ENCODE assay signal across 18 cellular contexts in the genomic region with DNA sequence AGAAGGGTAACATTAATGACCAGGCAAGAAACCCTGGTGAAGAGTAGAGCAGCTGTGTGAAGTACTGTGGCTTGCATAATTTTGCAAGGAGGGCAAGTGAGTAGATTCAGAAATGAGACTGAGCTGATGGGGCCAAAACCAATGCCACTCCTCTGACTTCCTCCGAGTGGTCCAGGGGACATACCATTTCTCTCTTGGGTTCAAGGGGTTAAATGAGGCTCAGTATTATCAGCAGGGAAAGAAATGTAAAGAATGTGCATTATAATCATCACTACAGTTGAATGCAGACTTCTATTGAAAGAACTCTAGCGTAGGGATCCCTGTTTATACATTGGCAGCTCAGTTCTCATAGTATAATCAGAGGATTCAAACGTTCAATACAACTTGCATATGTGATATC. TPM values are rescaled to one million over a fixed set of nuclear protein-coding genes. Genes with fewer than 3 reads are reported as not detected.
DNase-seq lines count a peak whose midpoint lies in the region; ATAC-seq, FAIRE-seq and TF ChIP-seq lines count a peak whose summit lies in the region.
"Had no signal": no experiment of that assay in that cellular context is flagged by ENCODE, and none has a peak within 500 bp of the region (broad histone marks: within the 10 kb centered on the region; RNA-seq: fewer than 3 reads in every experiment).

No MANE protein-coding gene starts in this region.

- H3K4ac ChIP-seq in IMR-90 (ENCODE audit: low read depth, low read length) (no peak overlapping the region), H1 (replicated peaks; ENCODE audit: insufficient read length, low read depth, low read length) (no peak overlapping the region)

- FAIRE-seq in H1 (lab: Jason Lieb, UNC), result peak; percentile 55
- FAIRE-seq: D721Med had no signal

- dilution Hi-C loops in IMR-90 (cut with HindIII; ENCODE audit: low sequenced_read_pairs, unreplicated experiment), result no loop called here

- H3K9me3 ChIP-seq in IMR-90 (ENCODE audit: control insufficient read depth, insufficient read depth, low read length) (no peaks in the 10 kb centered on the region), H1 (ENCODE audit: insufficient read depth in 2 of 2, low read depth in 1 of 2, low read length in 1 of 2) (no peaks in the 10 kb centered on the region), prostate gland (no peaks in the 10 kb centered on the region)

- H2AK5ac ChIP-seq in IMR-90 (ENCODE audit: low read depth, low read length) (no peak overlapping the region), H1 (ENCODE audit: low read depth, low read length) (no peak overlapping the region)

- H2BK15ac ChIP-seq in IMR-90 (ENCODE audit: low read depth, low read length) (no peak overlapping the region), H1 (ENCODE audit: low read length) (no peak overlapping the region)

- peak overlapping the region; percentile 58 for H2AFZ ChIP-seq in IMR-90 (replicated peaks; ENCODE audit: low read length, poor library complexity)
- H2AFZ ChIP-seq in H1 (ENCODE audit: low read length), result no peak overlapping the region

- H3K56ac ChIP-seq in IMR-90 (ENCODE audit: extremely low read depth, insufficient read depth, low read length) (no peak overlapping the region), H1 (replicated peaks; ENCODE audit: insufficient read length, low read depth, low read length) (no peak overlapping the region)

- TF ChIP-seq EP300 in H1 (IDR thresholded peaks at IDR 0.05; ENCODE audit: borderline replicate concordance in 1 of 2, low read depth in 2 of 2, low read length in 2 of 2), result no peak

- H3K27ac ChIP-seq in IMR-90 (ENCODE audit: insufficient read depth, low read length) (no peak overlapping the region), H1 (ENCODE audit: low read depth, low read length) (no peak overlapping the region), prostate gland (no peak overlapping the region)
- H3K27ac ChIP-seq: 22Rv1 had no signal

- H2BK20ac ChIP-seq in IMR-90 (ENCODE audit: low read depth, low read length) (no peak overlapping the region), H1 (ENCODE audit: low read length) (no peak overlapping the region)

- H3K9ac ChIP-seq in IMR-90 (ENCODE audit: low read depth, low read length) (no peak overlapping the region), H1 (replicated peaks in 1 of 4; ENCODE audit: extremely low read depth in 1 of 4, low read depth in 3 of 4, low read length in 3 of 4) (no peak overlapping the region)

- H3K23me2 ChIP-seq in H1 (ENCODE audit: low read depth, low read length), result no peaks in the 10 kb centered on the region

- CTCF ChIA-PET in IMR-90 (lab: Yijun Ruan, JAX) (no interaction called here), H1 (lab: Charles Lee; ENCODE audit: partially characterized antibody) (interaction anchor here (1.3 kb wide), 1 partner anchor 33 kb away, joined by 5 read pairs; no protein-coding TSS in a partner anchor)

- H2BK12ac ChIP-seq in H1 (ENCODE audit: low read depth, low read length), result no peak overlapping the region

- peak; percentile 18 for DNase-seq in EH (ENCODE audit: low read depth)
- peak; percentile 14 for DNase-seq in IMR-90
- DNase-seq in H1 (ENCODE audit: low read depth in 1 of 2, low spot score in 2 of 2), result no peak
- peak; percentile 59 for DNase-seq in iris pigment epithelial cell (ENCODE audit: low read depth)
- no peak for DNase-seq in activated T-cell treated with anti-CD3 and anti-CD28 coated beads, Interleukin-2, amount 50 U/mL, for 48 hours
- DNase-seq in prostate gland (ENCODE audit: low spot score), result no peak
- DNase-seq in NCI-H146 (lab: John Stamatoyannopoulos, UW), result no peak
- DNase-seq: CD8-positive, alpha-beta T cell; COR-L47; DMS153; DMS79 treated with DMSO at 0.1 percent for 48 hours; GF-D8; GOT3; HCEC 1CT; KG1 had no signal

- H4K5ac ChIP-seq in IMR-90 (ENCODE audit: low read depth, low read length), result no peak overlapping the region
- no peak overlapping the region for H4K5ac ChIP-seq in H1 (ENCODE audit: insufficient read length, low read depth, low read length)

- TF ChIP-seq RAD21 in IMR-90 (IDR thresholded peaks at IDR 0.05; ENCODE audit: low read length) (no peak), H1 (IDR thresholded peaks at IDR 0.05 in 1 of 2, conservative IDR thresholded peaks at IDR 0.05 in 1 of 2; ENCODE audit: low read depth in 2 of 2, low read length in 2 of 2) (no peak)

- in situ Hi-C loops in IMR-90 (cut with MboI; ENCODE audit: low sequenced_read_pairs), result no loop called here

- H4K8ac ChIP-seq in IMR-90 (ENCODE audit: low read depth in 2 of 2, low read length in 2 of 2) (peak overlapping the region in 1 of 2 experiments; percentile 39; a peak in 1 of 4 replicates), H1 (ENCODE audit: extremely low read depth, insufficient read depth, low read length) (no peak overlapping the region)

- H4K20me1 ChIP-seq in IMR-90 (ENCODE audit: insufficient read depth, low read length) (no peaks in the 10 kb centered on the region), H1 (replicated peaks in 1 of 2; ENCODE audit: control insufficient read depth in 1 of 2, insufficient read depth in 2 of 2, low read length in 2 of 2) (peaks cover 0 to 6% of the 10 kb centered on the region in 2 experiments)

- no CpG with 5 or more reads among the region's 3 CpGs for WGBS in IMR-90 (ENCODE audit: extremely low coverage in 2 of 2, insufficient read length in 1 of 2), 2 experiments
- 65% methylated on average over 3 of the region's 3 CpGs; no CpG with 5 or more reads in 1 of the 2 experiments for WGBS in H1 (ENCODE audit: extremely low coverage in 1 of 2, insufficient coverage in 1 of 2, insufficient read length in 1 of 2, insufficient replicate concordance in 2 of 2, low coverage in 1 of 2, low lambda C conversion rate in 2 of 2, missing lambda C conversion rate in 1 of 2), 2 experiments
- 63% methylated on average over 3 of the region's 3 CpGs for WGBS in prostate gland

- H3K23ac ChIP-seq in IMR-90 (ENCODE audit: low read depth, low read length), result no peak overlapping the region
- no peak overlapping the region for H3K23ac ChIP-seq in H1 (ENCODE audit: insufficient read length)

- no peaks in the 10 kb centered on the region; the same call in 1 of the 2 replicates for H3K9me1 ChIP-seq in IMR-90 (ENCODE audit: insufficient read depth, low read length)

- H2BK120ac ChIP-seq in IMR-90 (ENCODE audit: low read depth, low read length) (no peak overlapping the region), H1 (replicated peaks; ENCODE audit: low read depth, low read length) (no peak overlapping the region)

- no peak overlapping the region for H2BK5ac ChIP-seq in IMR-90 (ENCODE audit: low read depth, low read length, poor library complexity, severe bottlenecking)
- no peak overlapping the region for H2BK5ac ChIP-seq in H1 (ENCODE audit: low read depth, low read length)

- H3K4me2 ChIP-seq in IMR-90 (ENCODE audit: low read depth, low read length) (peak overlapping the region; percentile 43; the same call in 1 of the 2 replicates), H1 (ENCODE audit: insufficient read depth in 1 of 2, low read depth in 2 of 2, low read length in 2 of 2) (peak overlapping the region in 1 of 2 experiments; percentile 23; a peak in 2 of 4 replicates)

- BruUV-seq in IMR-90 (replicated peaks; lab: Mats Ljungman, UMichigan), result no TSS peak

- H3K4me1 ChIP-seq in IMR-90 (ENCODE audit: control insufficient read depth, insufficient read depth, low read length) (peaks cover 3% of the 10 kb centered on the region; the same call in 1 of the 2 replicates), H1 (replicated peaks in 1 of 4; ENCODE audit: control insufficient read depth in 3 of 4, insufficient read depth in 4 of 4, low read length in 3 of 4) (peaks cover 2 to 9% (median 5%) of the 10 kb centered on the region in 4 experiments; a peak in 4 of 7 replicates), prostate gland (replicated peaks) (no peaks in the 10 kb centered on the region)

- POLR2A ChIA-PET in IMR-90 (lab: Charles Lee; ENCODE audit: unreplicated experiment), result no interaction called here
- POLR2A ChIA-PET in H1 (lab: Charles Lee; ENCODE audit: partially characterized antibody), result interaction anchor here (0.7 to 1.3 kb wide), 6 partner anchors 8 to 90 kb away, joined by 3 to 4 read pairs (median 3); no protein-coding TSS in a partner anchor

- H3K36me3 ChIP-seq in IMR-90 (ENCODE audit: control insufficient read depth, insufficient read depth, low read length) (no peaks in the 10 kb centered on the region), H1 (ENCODE audit: control insufficient read depth in 2 of 4, insufficient read depth in 4 of 4, low read length in 3 of 4) (peaks cover 0 to 47% (median 22%) of the 10 kb centered on the region in 4 experiments; a peak in 6 of 8 replicates), prostate gland (no peaks in the 10 kb centered on the region)

- H3K18ac ChIP-seq in IMR-90 (ENCODE audit: low read depth, low read length), result no peak overlapping the region
- H3K18ac ChIP-seq in H1 (ENCODE audit: extremely low read depth, low read length), result no peak overlapping the region

- no peak overlapping the region for H2AK9ac ChIP-seq in IMR-90 (replicated peaks; ENCODE audit: low read depth, low read length, poor library complexity)

- intact Hi-C loops in IMR-90 (cut with micrococcal nuclease), result no loop called here
- intact Hi-C loops in prostate gland (cut with DNase I), result no loop called here

- no peak overlapping the region for H3K4me3 ChIP-seq in IMR-90 (ENCODE audit: insufficient read depth, low read depth, low read length)
- H3K4me3 ChIP-seq in H1 (ENCODE audit: extremely low read depth in 1 of 4, insufficient read depth in 2 of 4, low read depth in 3 of 4, low read length in 4 of 4), result no peak overlapping the region
- H3K4me3 ChIP-seq in prostate gland, result no peak overlapping the region

- ATAC-seq in IMR-90 (ENCODE audit: low read depth) (peak; percentile 52), GM18870 (IDR thresholded peaks at IDR 0.05; ENCODE audit: unreplicated experiment) (no peak)
- ATAC-seq: CD8-positive, alpha-beta T cell had no signal

- H3K27me3 ChIP-seq in IMR-90 (ENCODE audit: control insufficient read depth, insufficient read depth, low read length) (no peaks in the 10 kb centered on the region), H1 (replicated peaks in 1 of 4; ENCODE audit: control insufficient read depth in 3 of 4, extremely low read depth in 1 of 4, insufficient read depth in 3 of 4, low read length in 3 of 4) (no peaks in the 10 kb centered on the region), prostate gland (replicated peaks; ENCODE audit: insufficient read depth) (no peaks in the 10 kb centered on the region)

- H3K79me2 ChIP-seq in H1 (ENCODE audit: control insufficient read depth in 1 of 2, insufficient read depth in 2 of 2, low read length in 2 of 2), result peaks cover 0 to 73% of the 10 kb centered on the region in 2 experiments; a peak in 2 of 4 replicates

- H3K79me1 ChIP-seq in IMR-90 (ENCODE audit: low read depth in 1 of 2, low read length in 2 of 2), result peaks cover 0 to 2% of the 10 kb centered on the region in 2 experiments; a peak in 1 of 4 replicates
- H3K79me1 ChIP-seq in H1 (ENCODE audit: low read depth, low read length), result no peaks in the 10 kb centered on the region; the same call in 1 of the 2 replicates

- H4K91ac ChIP-seq in IMR-90 (ENCODE audit: insufficient read depth, low read depth, low read length) (no peak overlapping the region), H1 (replicated peaks; ENCODE audit: insufficient read length, low read length) (no peak overlapping the region)

- peak overlapping the region; percentile 22; the same call in 1 of the 2 replicates for H3K14ac ChIP-seq in IMR-90 (replicated peaks; ENCODE audit: low read depth, low read length)
- H3K14ac ChIP-seq in H1 (ENCODE audit: insufficient read length), result no peak overlapping the region

- TF ChIP-seq POLR2A in IMR-90 (IDR thresholded peaks at IDR 0.05; ENCODE audit: low read depth, low read length) (no peak), H1 (IDR thresholded peaks at IDR 0.05; ENCODE audit: control extremely low read depth in 1 of 2, low read depth in 2 of 2, low read length in 2 of 2) (no peak), prostate gland (IDR thresholded peaks at IDR 0.05) (no peak)

- TF ChIP-seq CTCF in IMR-90 (conservative IDR thresholded peaks at IDR 0.05; ENCODE audit: low read depth, low read length) (no peak), H1 (IDR thresholded peaks at IDR 0.05; ENCODE audit: control extremely low read depth in 1 of 3, insufficient read depth in 1 of 3, low read depth in 1 of 3, low read length in 3 of 3) (no peak), prostate gland (IDR thresholded peaks at IDR 0.05) (no peak)

RNA-seq across cellular contexts. Expression of gene POLR3G, which starts 9.9 kb away (rescaled TPM):
- total RNA-seq in IMR-90 (2012; rRNA removed), result 10.6 and 15.6 TPM in 2 replicates
- polyA plus RNA-seq in IMR-90 (2012; rRNA removed), result 11.5 and 11.6 TPM in 2 replicates
- 6.1 and 11.4 TPM in 2 replicates for polyA plus RNA-seq in IMR-90 (2012; cell fraction: cytosol; rRNA removed)
- polyA plus RNA-seq in IMR-90 (2012; cell fraction: nucleus; rRNA removed; ENCODE audit: low replicate concordance), result 2.4 and 4.9 TPM in 2 replicates
- 163 and 179 TPM in 2 replicates for total RNA-seq in H1 (2021; fragmentation: NEBNext Ultra II Directional; extraction: Animal tissue kit (Norgen Biotek cat#: 25700))
- 119 and 149 TPM in 2 replicates for polyA plus RNA-seq in H1 (2011; rRNA removed)
- 127 TPM for polyA plus RNA-seq in H1 (2011; cell fraction: cytosol; rRNA removed)
- polyA plus RNA-seq in H1 (2011; cell fraction: nucleus; rRNA removed), result 54.1 TPM
- 95.3 to 145 TPM (median 125 TPM) in 4 replicates for polyA plus RNA-seq in H1 (2012, experiment 1 of 2)
- 13.6 TPM for polyA plus RNA-seq in H1 (2012, experiment 2 of 2)
- polyA plus RNA-seq in H1 (2013, experiment 1 of 2), result 227 TPM
- polyA plus RNA-seq in H1 (2013, experiment 2 of 2), result 228 TPM
- 62.6 and 70.0 TPM in 2 replicates for polyA minus RNA-seq in H1 (2011; rRNA and poly(A)+ RNA removed)
- polyA minus RNA-seq in H1 (2011; cell fraction: cytosol; rRNA and poly(A)+ RNA removed), result 76.5 TPM
- polyA minus RNA-seq in H1 (2011; cell fraction: nucleus; rRNA and poly(A)+ RNA removed), result 89.6 TPM
- 1 to 10 TPM in 1 of 2 donors, under 1 TPM in 1; 0.18 to 6.4 TPM for total RNA-seq in prostate gland

RNA-seq across cellular contexts. Expression of gene MBLAC2, which starts 10.0 kb away (rescaled TPM):
- total RNA-seq in IMR-90 (2012; rRNA removed) (3.2 and 5.0 TPM in 2 replicates), prostate gland (10 to 100 TPM in 1 of 2 donors, 1 to 10 TPM in 1; 3.9 to 12.9 TPM)
- polyA plus RNA-seq in IMR-90 (2012; rRNA removed) (2.5 and 3.0 TPM in 2 replicates), H1 (2011; rRNA removed) (2.8 and 4.8 TPM in 2 replicates)
- polyA plus RNA-seq in IMR-90 (2012; cell fraction: cytosol; rRNA removed), result 1.1 and 2.1 TPM in 2 replicates
- 1.8 and 2.4 TPM in 2 replicates for polyA plus RNA-seq in IMR-90 (2012; cell fraction: nucleus; rRNA removed; ENCODE audit: low replicate concordance)
- total RNA-seq in H1 (2021; fragmentation: NEBNext Ultra II Directional; extraction: Animal tissue kit (Norgen Biotek cat#: 25700)), result 5.7 and 6.7 TPM in 2 replicates
- 3.6 TPM for polyA plus RNA-seq in H1 (2011; cell fraction: cytosol; rRNA removed)
- 4.7 TPM for polyA plus RNA-seq in H1 (2011; cell fraction: nucleus; rRNA removed)
- polyA plus RNA-seq in H1 (2012, experiment 1 of 2), result 2.3 to 3.0 TPM (median 2.7 TPM) in 4 replicates
- polyA plus RNA-seq in H1 (2012, experiment 2 of 2), result 0.96 TPM
- 4.9 TPM for polyA plus RNA-seq in H1 (2013, experiment 1 of 2)
- polyA plus RNA-seq in H1 (2013, experiment 2 of 2), result 4.3 TPM
- 5.7 and 5.9 TPM in 2 replicates for polyA minus RNA-seq in H1 (2011; rRNA and poly(A)+ RNA removed)
- 6.0 TPM for polyA minus RNA-seq in H1 (2011; cell fraction: cytosol; rRNA and poly(A)+ RNA removed)
- 22.8 TPM for polyA minus RNA-seq in H1 (2011; cell fraction: nucleus; rRNA and poly(A)+ RNA removed)

RNA-seq across cellular contexts. Expression of gene LYSMD3, which starts 44.8 kb away (rescaled TPM):
- total RNA-seq in IMR-90 (2012; rRNA removed) (21.1 and 35.6 TPM in 2 replicates), prostate gland (10 to 100 TPM; 11.8 to 18.0 TPM)
- polyA plus RNA-seq in IMR-90 (2012; rRNA removed) (7.7 and 10.2 TPM in 2 replicates), H1 (2011; rRNA removed) (2.1 and 3.7 TPM in 2 replicates)
- 0.74 and 1.7 TPM in 2 replicates for polyA plus RNA-seq in IMR-90 (2012; cell fraction: cytosol; rRNA removed)
- polyA plus RNA-seq in IMR-90 (2012; cell fraction: nucleus; rRNA removed; ENCODE audit: low replicate concordance), result 1.5 and 7.4 TPM in 2 replicates
- 14.9 TPM in 2 replicates for total RNA-seq in H1 (2021; fragmentation: NEBNext Ultra II Directional; extraction: Animal tissue kit (Norgen Biotek cat#: 25700))
- 4.7 TPM for polyA plus RNA-seq in H1 (2011; cell fraction: cytosol; rRNA removed)
- polyA plus RNA-seq in H1 (2011; cell fraction: nucleus; rRNA removed), result 0.91 TPM
- polyA plus RNA-seq in H1 (2012, experiment 1 of 2), result 5.9 to 9.7 TPM (median 7.0 TPM) in 4 replicates
- polyA plus RNA-seq in H1 (2012, experiment 2 of 2), result 0.52 TPM
- polyA plus RNA-seq in H1 (2013, experiment 1 of 2), result 8.4 TPM
- 8.6 TPM for polyA plus RNA-seq in H1 (2013, experiment 2 of 2)
- 5.9 and 7.5 TPM in 2 replicates for polyA minus RNA-seq in H1 (2011; rRNA and poly(A)+ RNA removed)
- polyA minus RNA-seq in H1 (2011; cell fraction: cytosol; rRNA and poly(A)+ RNA removed), result 4.7 TPM
- 9.4 TPM for polyA minus RNA-seq in H1 (2011; cell fraction: nucleus; rRNA and poly(A)+ RNA removed)

Comparison
In these comparisons a context has a peak if more than half of its experiments do, and no peak if none do; other contexts are left out.
1. DNase-seq: peak in EH (single experiment), IMR-90 (single experiment) and iris pigment epithelial cell (single experiment); none in H1 (0 of 2), activated T-cell treated with anti-CD3 and anti-CD28 coated beads, Interleukin-2, amount 50 U/mL, for 48 hours (0 of 2), prostate gland (single experiment) and NCI-H146 (single experiment).